ENCODE assay signal across 1 cellular context in the genomic region with DNA sequence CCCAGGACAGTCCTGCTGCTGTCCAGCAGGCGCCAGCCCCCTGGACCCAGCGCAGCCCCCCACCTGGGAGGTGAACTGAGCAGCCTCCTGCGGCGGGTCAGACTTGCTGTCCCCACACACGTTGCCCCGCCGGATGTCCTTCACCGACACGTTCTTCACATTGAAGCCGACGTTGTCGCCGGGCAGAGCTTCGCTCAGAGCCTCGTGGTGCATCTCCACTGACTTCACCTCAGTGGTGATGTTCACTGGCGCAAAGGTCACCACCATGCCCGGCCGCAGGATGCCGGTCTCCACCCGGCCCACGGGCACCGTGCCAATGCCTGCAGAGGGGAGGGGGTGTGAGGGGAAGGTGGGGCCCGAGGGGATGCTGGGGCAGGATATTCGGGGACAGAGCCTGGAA.
A peak's percentile ranks its signal among the peaks of the same experiment; 100 is the strongest.
TF ChIP-seq lines count a peak whose summit lies in the region.

No MANE protein-coding gene starts in this region.

TF ChIP-seq in HepG2, 621 proteins besides CTCF, POLR2A, EP300 and RAD21 (continued from another document):
- TF ChIP-seq SOX6 (IDR thresholded peaks at IDR 0.05) (no peak), SOX6 (CRISPR knock-in tag; IDR thresholded peaks at IDR 0.05) (no peak), WIZ (CRISPR knock-in tag; IDR thresholded peaks at IDR 0.05) (no peak), HOXA9 (CRISPR knock-in tag; IDR thresholded peaks at IDR 0.05; ENCODE audit: borderline replicate concordance) (no peak), NR2F2 (IDR thresholded peaks at IDR 0.05; ENCODE audit: borderline replicate concordance, low read depth) (no peak), GABPB1 (CRISPR knock-in tag; IDR thresholded peaks at IDR 0.05) (peak; percentile 35; the same call in 1 of the 2 replicates), ZNF367 (CRISPR knock-in tag; IDR thresholded peaks at IDR 0.05; ENCODE audit: borderline replicate concordance) (no peak), NFIB (CRISPR knock-in tag; IDR thresholded peaks at IDR 0.05; ENCODE audit: borderline replicate concordance) (no peak), TRIM24 (CRISPR knock-in tag; IDR thresholded peaks at IDR 0.05) (no peak), ZNF614 (CRISPR knock-in tag; IDR thresholded peaks at IDR 0.05; ENCODE audit: borderline replicate concordance) (no peak), FOXK2 (IDR thresholded peaks at IDR 0.05) (no peak), CENPBD1 (CRISPR knock-in tag; IDR thresholded peaks at IDR 0.05; ENCODE audit: borderline replicate concordance, low read depth) (no peak), MATR3 (CRISPR knock-in tag; IDR thresholded peaks at IDR 0.05) (no peak), HNRNPL (IDR thresholded peaks at IDR 0.05; ENCODE audit: low read depth, low read length) (0 out of 2 replicates have a peak, but pooled peaks have one; percentile 28), RFX3 (CRISPR knock-in tag; IDR thresholded peaks at IDR 0.05) (no peak)
- TF ChIP-seq, protein P1, sequence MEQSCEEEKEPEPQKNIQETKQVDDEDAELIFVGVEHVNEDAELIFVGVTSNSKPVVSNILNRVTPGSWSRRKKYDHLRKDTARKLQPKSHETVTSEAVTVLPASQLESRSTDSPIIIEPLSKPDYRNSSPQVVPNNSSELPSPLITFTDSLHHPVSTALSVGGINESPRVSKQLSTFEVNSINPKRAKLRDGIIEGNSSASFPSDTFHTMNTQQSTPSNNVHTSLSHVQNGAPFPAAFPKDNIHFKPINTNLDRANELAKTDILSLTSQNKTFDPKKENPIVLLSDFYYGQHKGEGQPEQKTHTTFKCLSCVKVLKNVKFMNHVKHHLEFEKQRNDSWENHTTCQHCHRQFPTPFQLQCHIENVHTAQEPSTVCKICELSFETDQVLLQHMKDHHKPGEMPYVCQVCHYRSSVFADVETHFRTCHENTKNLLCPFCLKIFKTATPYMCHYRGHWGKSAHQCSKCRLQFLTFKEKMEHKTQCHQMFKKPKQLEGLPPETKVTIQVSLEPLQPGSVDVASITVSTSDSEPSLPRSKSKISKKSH (CRISPR knock-in tag; IDR thresholded peaks at IDR 0.05; ENCODE audit: borderline replicate concordance), result 0 out of 2 replicates have a peak, but pooled peaks have one; percentile 14
